8 cellular contexts compared by ENCODE assay signal in genomic region chr6:85676086-85676729, GRCh38. TPM values are rescaled to one million over a fixed set of nuclear protein-coding genes. Genes with fewer than 3 reads are reported as not detected.
DNase-seq lines count a peak whose midpoint lies in the region; ATAC-seq and TF ChIP-seq lines count a peak whose summit lies in the region.

No MANE protein-coding gene starts in this region.

- intact Hi-C loops in CD8-positive, alpha-beta T cell (cut with DNase I, micrococcal nuclease): loop anchor here (5.0 to 10.0 kb wide), 9 partner anchors 51 to 1811 kb away; partner anchors contain the start of genes ZNF292 (in 2 of the 2), CEP162 (in 1 of the 2), CFAP206 (in 1 of the 2) and NT5E (in 1 of the 2)
- intact Hi-C loops in dendritic cell treated with granulocyte-macrophage colony-stimulating factor and Interleukin-4, amounts not matched to agents 40 ng/mL and 50 ng/mL, for 4 days (cut with micrococcal nuclease): loop anchor here (10.0 kb wide), 1 partner anchor 51 kb away; no protein-coding TSS in a partner anchor
- intact Hi-C loops in natural killer cell (cut with micrococcal nuclease): loop anchor here (10.0 kb wide), 2 partner anchors 141 to 321 kb away; no protein-coding TSS in a partner anchor

- POLR2A ChIA-PET in CD8-positive, alpha-beta T cell (lab: Charles Lee): interaction anchor here (1.2 to 5.8 kb wide), 3 partner anchors 35 to 83 kb away, joined by 3 to 475 read pairs (median 5); partner anchors contain the start of gene SYNCRIP

- H3K36me3 Mint-ChIP-seq in CD8-positive, alpha-beta T cell: peaks cover 56% of the 10 kb centered on the region
- peaks cover 63% of the 10 kb centered on the region for H3K36me3 Mint-ChIP-seq in dendritic cell treated with granulocyte-macrophage colony-stimulating factor and Interleukin-4, amounts not matched to agents 40 ng/mL and 50 ng/mL, for 4 days (ENCODE audit: low read depth)
- H3K36me3 Mint-ChIP-seq in natural killer cell: no peaks in the 10 kb centered on the region

- no peak overlapping the region for H3K27ac ChIP-seq in CD8-positive, alpha-beta T cell (ENCODE audit: low read depth, low read length)

- no peaks in the 10 kb centered on the region for H3K27me3 Mint-ChIP-seq in CD8-positive, alpha-beta T cell (ENCODE audit: low read depth)
- H3K27me3 Mint-ChIP-seq in dendritic cell treated with granulocyte-macrophage colony-stimulating factor and Interleukin-4, amounts not matched to agents 40 ng/mL and 50 ng/mL, for 4 days: no peaks in the 10 kb centered on the region
- H3K27me3 Mint-ChIP-seq in natural killer cell (ENCODE audit: low read depth in 2 of 2): no peaks in the 10 kb centered on the region

- no peaks in the 10 kb centered on the region for H3K9me3 ChIP-seq in CD8-positive, alpha-beta T cell (ENCODE audit: low read length)

- no peaks in the 10 kb centered on the region for H3K36me3 ChIP-seq in CD8-positive, alpha-beta T cell (ENCODE audit: insufficient read depth, low read length)

- no peak for ATAC-seq in CD8-positive, alpha-beta T cell
- ATAC-seq in natural killer cell: no peak
- no peak for ATAC-seq in GM19463 (IDR thresholded peaks at IDR 0.05; ENCODE audit: unreplicated experiment)
- no peak for ATAC-seq in HG03175 (IDR thresholded peaks at IDR 0.05; ENCODE audit: unreplicated experiment)
- no peak for ATAC-seq in GM21825 (IDR thresholded peaks at IDR 0.05; ENCODE audit: unreplicated experiment)

- no peak for DNase-seq in CD8-positive, alpha-beta T cell
- DNase-seq in M059J (ENCODE audit: low read depth) (peak; percentile 18), natural killer cell (no peak), NCI-H82 treated with DMSO at 0.1 percent for 48 hours (lab: John Stamatoyannopoulos, UW; ENCODE audit: unreplicated experiment) (no peak)

- CTCF ChIA-PET in CD8-positive, alpha-beta T cell (lab: Charles Lee): interaction anchor here (0.7 to 1.4 kb wide), 3 partner anchors 34 to 193 kb away, joined by 3 to 7 read pairs (median 3); partner anchors contain the start of gene SYNCRIP

- H3K4me1 Mint-ChIP-seq in CD8-positive, alpha-beta T cell (ENCODE audit: low read depth): peaks cover 61% of the 10 kb centered on the region
- peaks cover 37% of the 10 kb centered on the region for H3K4me1 Mint-ChIP-seq in dendritic cell treated with granulocyte-macrophage colony-stimulating factor and Interleukin-4, amounts not matched to agents 40 ng/mL and 50 ng/mL, for 4 days (ENCODE audit: low read depth)
- peaks cover 59 to 60% of the 10 kb centered on the region in 2 donors for H3K4me1 Mint-ChIP-seq in natural killer cell

- H3K4me3 Mint-ChIP-seq in CD8-positive, alpha-beta T cell: peak overlapping the region; percentile 99
- peak overlapping the region; percentile 91 for H3K4me3 Mint-ChIP-seq in dendritic cell treated with granulocyte-macrophage colony-stimulating factor and Interleukin-4, amounts not matched to agents 40 ng/mL and 50 ng/mL, for 4 days
- H3K4me3 Mint-ChIP-seq in natural killer cell: peak overlapping the region; percentile 99

- H3K27ac Mint-ChIP-seq in CD8-positive, alpha-beta T cell: peak overlapping the region; percentile 80
- H3K27ac Mint-ChIP-seq in dendritic cell treated with granulocyte-macrophage colony-stimulating factor and Interleukin-4, amounts not matched to agents 40 ng/mL and 50 ng/mL, for 4 days: peak overlapping the region; percentile 98
- H3K27ac Mint-ChIP-seq in natural killer cell: peak overlapping the region; percentile 99 to 100

- H3K4me3 ChIP-seq in CD8-positive, alpha-beta T cell (ENCODE audit: low read depth, low read length): peak overlapping the region; percentile 98

- no peaks in the 10 kb centered on the region for H3K27me3 ChIP-seq in CD8-positive, alpha-beta T cell (ENCODE audit: insufficient read depth, low read length)

- no peak for TF ChIP-seq CTCF in CD8-positive, alpha-beta T cell (IDR thresholded peaks at IDR 0.05)
- no peak for TF ChIP-seq CTCF in natural killer cell (IDR thresholded peaks at IDR 0.05)

- H3K4me1 ChIP-seq in CD8-positive, alpha-beta T cell (ENCODE audit: insufficient read depth, low read length): peaks cover 32% of the 10 kb centered on the region

- H3K9me3 Mint-ChIP-seq in CD8-positive, alpha-beta T cell: no peaks in the 10 kb centered on the region
- no peaks in the 10 kb centered on the region for H3K9me3 Mint-ChIP-seq in dendritic cell treated with granulocyte-macrophage colony-stimulating factor and Interleukin-4, amounts not matched to agents 40 ng/mL and 50 ng/mL, for 4 days
- no peaks in the 10 kb centered on the region for H3K9me3 Mint-ChIP-seq in natural killer cell

RNA-seq across cellular contexts. Expression of gene SYNCRIP, which starts 33.5 kb away (rescaled TPM):
- total RNA-seq in CD8-positive, alpha-beta T cell: 10 to 100 TPM; 64.0 to 64.3 TPM
- total RNA-seq in M059J (2014; rRNA removed; shearing (Covaris generic)): 71.3 and 107 TPM in 2 replicates
- 10 to 100 TPM; 65.8 to 99.1 (median 80.9) TPM for total RNA-seq in natural killer cell
